ENCODE assay signal across 1 cellular context in the genomic region with DNA sequence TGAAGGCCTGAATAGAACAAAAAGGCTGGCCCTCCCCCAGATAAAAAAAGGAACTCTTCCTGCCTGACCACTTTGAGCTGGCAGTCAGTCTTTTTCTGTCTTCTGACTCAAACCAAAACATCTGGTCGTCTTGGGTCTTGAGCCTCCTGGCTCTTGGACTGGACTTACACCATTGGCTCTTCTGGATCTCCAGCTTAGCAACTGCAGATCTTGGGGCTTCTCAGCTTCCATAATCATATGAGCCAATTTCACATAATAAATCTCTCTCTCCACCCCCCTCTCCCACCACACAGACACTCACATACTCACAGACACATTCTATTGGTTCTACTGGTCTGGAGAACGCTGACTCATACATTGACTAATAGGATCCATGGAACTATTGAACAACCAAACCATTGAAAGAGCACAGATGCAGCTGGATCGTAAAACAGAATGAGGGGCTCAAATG.
A peak's percentile ranks its signal among the peaks of the same experiment; 100 is the strongest.
TF ChIP-seq lines count a peak whose summit lies in the region.

No MANE protein-coding gene starts in this region.

TF ChIP-seq in K562, 482 proteins besides CTCF, POLR2A, EP300 and RAD21 (continued from another document):
- TF ChIP-seq ZBTB8A (IDR thresholded peaks at IDR 0.05; ENCODE audit: partially characterized antibody) = no peak
- no peak for TF ChIP-seq ZBTB17 (CRISPR knock-in tag; IDR thresholded peaks at IDR 0.05)
- TF ChIP-seq NFE2 (IDR thresholded peaks at IDR 0.05; ENCODE audit: low read depth) = peak; percentile 36; the same call in 1 of the 2 replicates
- TF ChIP-seq ZBTB11 (CRISPR knock-in tag; IDR thresholded peaks at IDR 0.05) = no peak
- TF ChIP-seq ZNF316 (IDR thresholded peaks at IDR 0.05) = peak; percentile 44; the same call in 1 of the 2 replicates
- no peak for TF ChIP-seq HIVEP1 (CRISPR knock-in tag; IDR thresholded peaks at IDR 0.05)
